12 cellular contexts compared by ENCODE assay signal in the genomic region with DNA sequence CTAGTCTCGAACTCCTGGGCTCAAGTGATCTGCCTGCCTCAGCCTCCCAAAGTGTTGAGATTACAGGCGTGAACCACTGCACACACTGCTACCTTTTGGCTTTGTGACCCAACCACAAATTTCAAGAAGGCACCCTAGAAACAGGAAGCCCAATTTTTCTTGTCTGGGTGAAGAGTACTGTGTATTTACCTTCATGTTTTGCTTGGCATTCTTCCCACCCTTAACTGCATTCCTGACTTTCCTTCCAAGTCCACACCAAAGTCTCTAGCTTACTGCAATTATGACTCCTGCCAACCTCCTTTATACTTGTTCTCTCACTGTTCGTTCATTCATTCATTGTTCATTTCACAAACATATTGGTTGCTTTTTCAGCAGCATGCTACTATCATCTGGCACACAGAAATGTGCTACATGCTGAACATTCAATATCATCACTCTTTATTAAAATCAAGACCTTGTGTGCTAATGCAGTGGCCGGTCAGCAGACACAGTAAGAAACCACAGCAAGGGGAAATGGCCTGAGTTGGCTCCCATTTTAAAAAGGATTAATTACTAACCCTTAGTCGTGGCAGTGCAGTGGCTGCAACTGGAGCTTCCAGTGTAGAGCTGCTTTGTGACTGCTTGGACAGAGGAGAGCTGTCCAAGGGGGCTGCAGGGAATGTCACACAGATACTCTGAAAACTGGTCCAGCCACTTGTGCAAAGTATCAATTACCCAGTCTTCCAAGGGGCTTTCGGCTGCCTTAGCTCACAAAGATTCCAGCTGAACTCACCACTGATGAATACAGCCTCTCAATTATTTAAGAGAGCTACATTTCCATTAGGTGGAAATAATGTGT.
A peak's percentile ranks its signal among the peaks of the same experiment; 100 is the strongest.
DNase-seq lines count a peak whose midpoint lies in the region; ATAC-seq, FAIRE-seq and TF ChIP-seq lines count a peak whose summit lies in the region.
"Had no signal": no experiment of that assay in that cellular context is flagged by ENCODE, and none has a peak within 500 bp of the region (broad histone marks: within the 10 kb centered on the region; RNA-seq: fewer than 3 reads in every experiment).

No MANE protein-coding gene starts in this region.

- no peak overlapping the region for H3K4me3 ChIP-seq in endothelial cell of umbilical vein (replicated peaks in 1 of 3; ENCODE audit: insufficient read depth in 1 of 3, low read depth in 1 of 3, low read length in 3 of 3)

- no peak for ATAC-seq in stimulated activated naive CD8-positive, alpha-beta T cell treated with anti-CD3 and anti-CD28 coated beads, Interleukin-15, Interleukin-2, amounts not matched to agents 100 U/mL and 50 U/mL, for 24 hours
- ATAC-seq in GM19395 (IDR thresholded peaks at IDR 0.05; ENCODE audit: unreplicated experiment) = no peak

- no peaks in the 10 kb centered on the region for H3K9me3 ChIP-seq in endothelial cell of umbilical vein (replicated peaks; ENCODE audit: control insufficient read depth, insufficient read depth, low read length)

- CTCF ChIA-PET in endothelial cell of umbilical vein (lab: Charles Lee) = interaction anchor here (1.0 to 1.8 kb wide), 5 partner anchors 8 to 76 kb away, joined by 3 to 7 read pairs (median 3); no protein-coding TSS in a partner anchor

- intact Hi-C loops in endothelial cell of umbilical vein (cut with micrococcal nuclease) = no loop called here

- FAIRE-seq in endothelial cell of umbilical vein (lab: Jason Lieb, UNC) = no peak

- no peak overlapping the region for H3K4me2 ChIP-seq in endothelial cell of umbilical vein (ENCODE audit: insufficient read depth, low read length)

- TF ChIP-seq CTCF in endothelial cell of umbilical vein (IDR thresholded peaks at IDR 0.05; ENCODE audit: extremely low read depth in 1 of 2, insufficient read depth in 1 of 2, low read depth in 1 of 2, low read length in 2 of 2) = no peak

- H3K9ac ChIP-seq in endothelial cell of umbilical vein (replicated peaks; ENCODE audit: extremely low read depth, insufficient read depth, low read length) = no peak overlapping the region

- dilution Hi-C loops in endothelial cell of umbilical vein (cut with MboI; ENCODE audit: extremely low pct_ligation_motif_present, low sequenced_read_pairs) = no loop called here

- H4K20me1 ChIP-seq in endothelial cell of umbilical vein (replicated peaks; ENCODE audit: control insufficient read depth, extremely low read depth, insufficient read depth, low read length) = no peaks in the 10 kb centered on the region

- peaks cover 4 to 13% of the 10 kb centered on the region in 2 experiments for H3K36me3 ChIP-seq in endothelial cell of umbilical vein (ENCODE audit: control insufficient read depth in 2 of 2, extremely low read depth in 1 of 2, insufficient read depth in 2 of 2, low read length in 2 of 2)

- peak; percentile 77 for DNase-seq in DMS79 treated with DMSO at 0.1 percent for 48 hours (lab: John Stamatoyannopoulos, UW)
- peak; percentile 16 for DNase-seq in NCI-H460 (ENCODE audit: extremely low read depth, low read depth)
- peak; percentile 18 for DNase-seq in endothelial cell of umbilical vein (ENCODE audit: low read depth, low spot score)
- DNase-seq in myocyte (ENCODE audit: low read depth) = peak; percentile 21
- DNase-seq in erythroblast (lab: John Stamatoyannopoulos, UW) = no peak
- DNase-seq in stimulated activated naive CD8-positive, alpha-beta T cell treated with anti-CD3 and anti-CD28 coated beads, Interleukin-15, Interleukin-2, amounts not matched to agents 100 U/mL and 50 U/mL, for 24 hours = no peak
- no peak for DNase-seq in globus pallidus (ENCODE audit: low spot score)
- DNase-seq: activated naive CD4-positive, alpha-beta T cell treated with anti-CD3 and anti-CD28 coated beads, Interleukin-2, amount 50 U/mL, for 16 hours; NCI-H2081; stimulated activated CD4-positive, alpha-beta T cell treated with anti-CD3 and anti-CD28 coated beads, Interleukin-4, amount 100 ng/mL, for 24 hours; T1000 had no signal

- no peaks in the 10 kb centered on the region for H3K9me1 ChIP-seq in endothelial cell of umbilical vein (replicated peaks; ENCODE audit: control insufficient read depth, extremely low read depth, insufficient read depth, low read length)

- no TSS peak for BruUV-seq in endothelial cell of umbilical vein (replicated peaks; lab: Mats Ljungman, UMichigan)

- H3K27me3 ChIP-seq in endothelial cell of umbilical vein (ENCODE audit: control insufficient read depth in 2 of 2, insufficient read depth in 2 of 2, low read length in 2 of 2) = no peaks in the 10 kb centered on the region

- TF ChIP-seq POLR2A in endothelial cell of umbilical vein (IDR thresholded peaks at IDR 0.05; ENCODE audit: low read depth, low read length) = no peak
- TF ChIP-seq POLR2A in erythroblast (IDR thresholded peaks at IDR 0.05; ENCODE audit: low read length) = no peak

- POLR2A ChIA-PET in endothelial cell of umbilical vein (lab: Charles Lee) = no interaction called here

- no peak overlapping the region for H3K27ac ChIP-seq in endothelial cell of umbilical vein (ENCODE audit: insufficient read depth, low read depth, low read length)

- H3K79me2 ChIP-seq in endothelial cell of umbilical vein (ENCODE audit: control insufficient read depth, insufficient read depth, low read length) = no peaks in the 10 kb centered on the region

- peaks cover 10% of the 10 kb centered on the region for H3K4me1 ChIP-seq in endothelial cell of umbilical vein (ENCODE audit: control insufficient read depth, extremely low read depth, insufficient read depth, low read length)

- no peak overlapping the region for H2AFZ ChIP-seq in endothelial cell of umbilical vein (ENCODE audit: low read depth, low read length)

TF ChIP-seq in endothelial cell of umbilical vein, 7 proteins besides CTCF, POLR2A, EP300 and RAD21:
- TF ChIP-seq GATA2 (IDR thresholded peaks at IDR 0.05; ENCODE audit: insufficient read depth, insufficient read length, low read depth, low read length) (no peak), EZH2 (IDR thresholded peaks at IDR 0.05; ENCODE audit: borderline replicate concordance, low read depth, low read length, severe bottlenecking) (no peak)
- TF ChIP-seq, protein P1, sequence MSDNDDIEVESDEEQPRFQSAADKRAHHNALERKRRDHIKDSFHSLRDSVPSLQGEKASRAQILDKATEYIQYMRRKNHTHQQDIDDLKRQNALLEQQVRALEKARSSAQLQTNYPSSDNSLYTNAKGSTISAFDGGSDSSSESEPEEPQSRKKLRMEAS (IDR thresholded peaks at IDR 0.05; ENCODE audit: insufficient read depth, insufficient read length) = no peak

Comparison
In these comparisons a context has a peak if more than half of its experiments do, and no peak if none do; other contexts are left out.
1. DNase-seq: peak in DMS79 treated with DMSO at 0.1 percent for 48 hours (single experiment), NCI-H460 (single experiment), endothelial cell of umbilical vein (single experiment) and myocyte (single experiment); none in erythroblast (0 of 2), stimulated activated naive CD8-positive, alpha-beta T cell treated with anti-CD3 and anti-CD28 coated beads, Interleukin-15, Interleukin-2, amounts not matched to agents 100 U/mL and 50 U/mL, for 24 hours (single experiment) and globus pallidus (single experiment).